16 cellular contexts compared by ENCODE assay signal in the genomic region with DNA sequence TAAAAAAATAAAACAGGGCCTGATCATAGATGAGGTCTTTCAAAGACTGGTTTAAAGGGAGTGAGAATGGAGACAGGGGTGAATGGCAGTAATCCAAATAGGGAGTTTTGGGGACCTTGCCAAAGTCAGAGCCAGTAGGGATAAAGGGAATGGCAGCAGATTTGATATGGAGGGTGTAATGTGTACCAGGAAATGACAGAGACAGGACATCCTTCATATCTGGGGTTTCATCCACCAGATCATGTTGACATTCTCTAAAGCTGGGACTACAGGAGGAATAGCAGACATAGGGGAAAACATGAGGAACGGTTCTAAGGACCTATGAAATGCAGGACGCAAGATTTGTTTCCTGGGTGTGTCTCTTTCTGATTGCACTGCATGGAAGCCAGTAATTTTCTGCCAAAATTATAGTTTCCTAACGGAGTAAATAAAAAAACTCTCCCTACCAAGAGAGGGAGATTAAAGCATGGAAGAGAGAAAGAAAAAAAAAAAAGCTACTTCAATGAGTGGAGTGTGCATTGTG.
"Had no signal": no experiment of that assay in that cellular context is flagged by ENCODE, and none has a peak within 500 bp of the region (broad histone marks: within the 10 kb centered on the region; RNA-seq: fewer than 3 reads in every experiment).

No MANE protein-coding gene starts in this region.

- ATAC-seq: foreskin keratinocyte; left lung; naive thymus-derived CD4-positive, alpha-beta T cell had no signal

- H3K4me1 ChIP-seq: foreskin keratinocyte, left lung, uterus had no signal

- H3K4me3 ChIP-seq: adrenal gland, ascending aorta, left lung, testis, uterus had no signal

- H3K9me3 ChIP-seq: adrenal gland, ascending aorta, left lung, testis, uterus had no signal

- H3K27me3 ChIP-seq: adrenal gland, ascending aorta, foreskin keratinocyte, left lung, testis, uterus had no signal

- H3K36me3 ChIP-seq: adrenal gland, ascending aorta, left lung, uterus had no signal

- DNase-seq: activated gamma-delta T cell treated with Interleukin-2 at 50 U/mL for 16 hours; activated T-cell treated with anti-CD3 and anti-CD28 coated beads, Interleukin-2, amount 50 U/mL, for 1 hour; adrenal gland; effector memory CD4-positive, alpha-beta T cell; foreskin keratinocyte; immature natural killer cell; left lung; naive thymus-derived CD4-positive, alpha-beta T cell; retina; stimulated activated CD4-positive, alpha-beta T cell treated with anti-CD3 and anti-CD28 coated beads, Interleukin-2, amount 100 ng/mL, for 48 hours; stimulated activated CD8-positive, alpha-beta memory T cell treated with anti-CD3 and anti-CD28 coated beads, Interleukin-4, amount 100 ng/mL, for 48 hours; stimulated activated naive CD4-positive, alpha-beta T cell; testis; trophoblast cell; uterus had no signal

- H3K27ac ChIP-seq: adrenal gland, ascending aorta, foreskin keratinocyte, left lung, testis, uterus had no signal
